ENCODE assay signal across 9 cellular contexts in genomic region chr14:94346073-94346786, GRCh38. TPM values are rescaled to one million over a fixed set of nuclear protein-coding genes. Genes with fewer than 3 reads are reported as not detected.
DNase-seq lines count a peak whose midpoint lies in the region; ATAC-seq and TF ChIP-seq lines count a peak whose summit lies in the region.
"Not testable (repeated sequence)": the region's sequence is repeated elsewhere in the genome, so short reads cannot be mapped to it uniquely, and the experiment has no call there.
"Had no signal": no experiment of that assay in that cellular context is flagged by ENCODE, and none has a peak within 500 bp of the region (broad histone marks: within the 10 kb centered on the region; RNA-seq: fewer than 3 reads in every experiment).

No MANE protein-coding gene starts in this region.

- peaks cover 0 to 21% of the 10 kb centered on the region in 2 experiments; a peak in 3 of 4 replicates for H3K4me1 ChIP-seq in SK-N-SH (ENCODE audit: control insufficient read depth in 1 of 2, insufficient read depth in 2 of 2, low read depth in 1 of 2, low read length in 1 of 2)
- peaks cover 11% of the 10 kb centered on the region for H3K4me1 ChIP-seq in effector memory CD4-positive, alpha-beta T cell (ENCODE audit: control insufficient read depth, insufficient read depth, low read length, poor library complexity, severe bottlenecking)

- DNase-seq in SK-N-SH: not testable (repeated sequence)
- peak; percentile 78 for DNase-seq in activated CD8-positive, alpha-beta memory T cell treated with anti-CD3 and anti-CD28 coated beads, Interleukin-2, amount 50 U/mL, for 48 hours
- DNase-seq in effector memory CD4-positive, alpha-beta T cell: peak; percentile 40 to 59 (median 41)
- DNase-seq in stimulated activated CD4-positive, alpha-beta T cell treated with anti-CD3 and anti-CD28 coated beads, Interleukin-12 subunit alpha, Interleukin-12 subunit beta, amount 100 ng/mL, for 4 hours: peak; percentile 45
- peak; percentile 53 for DNase-seq in stimulated activated naive CD8-positive, alpha-beta T cell treated with anti-CD3 and anti-CD28 coated beads, Interleukin-15, Interleukin-2, amounts not matched to agents 100 U/mL and 50 U/mL, for 24 hours

- H3K9me3 ChIP-seq in SK-N-SH; effector memory CD4-positive, alpha-beta T cell (ENCODE audit: control insufficient read depth, low read length): not testable (repeated sequence)

- H3K9me2 ChIP-seq in SK-N-SH: not testable (repeated sequence)

- not testable (repeated sequence) for TF ChIP-seq CTCF in SK-N-SH (IDR thresholded peaks at IDR 0.05)

- not testable (repeated sequence) for TF ChIP-seq RAD21 in SK-N-SH (IDR thresholded peaks at IDR 0.05; ENCODE audit: low read length)

- H3K9ac ChIP-seq in SK-N-SH: not testable (repeated sequence)

- CTCF ChIA-PET in SK-N-SH (lab: Yijun Ruan, JAX): not testable (repeated sequence)

- peak; percentile 59 for ATAC-seq in GM18505 (IDR thresholded peaks at IDR 0.05; ENCODE audit: unreplicated experiment)
- ATAC-seq in GM21723 (IDR thresholded peaks at IDR 0.05; ENCODE audit: unreplicated experiment): peak; percentile 52
- ATAC-seq in HG03442 (IDR thresholded peaks at IDR 0.05; ENCODE audit: unreplicated experiment): peak; percentile 68
- peak; percentile 87 for ATAC-seq in stimulated activated naive CD8-positive, alpha-beta T cell treated with anti-CD3 and anti-CD28 coated beads, Interleukin-15, Interleukin-2, amounts not matched to agents 100 U/mL and 50 U/mL, for 24 hours

- not testable (repeated sequence) for H4K20me1 ChIP-seq in SK-N-SH (ENCODE audit: insufficient read depth)

- peak overlapping the region in 1 of 2 experiments; percentile 58; a peak in 2 of 4 replicates for H3K27ac ChIP-seq in SK-N-SH (ENCODE audit: low read depth in 2 of 2, low read length in 1 of 2)
- peak overlapping the region; percentile 68 for H3K27ac ChIP-seq in effector memory CD4-positive, alpha-beta T cell (ENCODE audit: insufficient read depth, low read length, poor library complexity, severe bottlenecking)

- POLR2A ChIA-PET in SK-N-SH (lab: Yijun Ruan, JAX): not testable (repeated sequence)

- not testable (repeated sequence) for H2AFZ ChIP-seq in SK-N-SH (ENCODE audit: low read depth)

- not testable (repeated sequence) for H3K4me2 ChIP-seq in SK-N-SH

- H3K79me2 ChIP-seq in SK-N-SH (ENCODE audit: insufficient read depth): not testable (repeated sequence)

- not testable (repeated sequence) for TF ChIP-seq POLR2A in GM18505 (IDR thresholded peaks at IDR 0.05; ENCODE audit: borderline replicate concordance, extremely low read depth, insufficient read depth, insufficient read length)

- not testable (repeated sequence) for H3K4me3 ChIP-seq in SK-N-SH (ENCODE audit: low read depth in 2 of 2, low read length in 1 of 2); effector memory CD4-positive, alpha-beta T cell (ENCODE audit: insufficient read depth, low read depth, low read length, poor library complexity, severe bottlenecking)

- H3K36me3 ChIP-seq in SK-N-SH (replicated peaks in 1 of 2; ENCODE audit: control insufficient read depth in 1 of 2, insufficient read depth in 2 of 2, low read length in 1 of 2); effector memory CD4-positive, alpha-beta T cell (ENCODE audit: control insufficient read depth, insufficient read depth, low read length): not testable (repeated sequence)

- H3F3A ChIP-seq in SK-N-SH (replicated peaks; ENCODE audit: insufficient read depth): peaks cover 17% of the 10 kb centered on the region

- not testable (repeated sequence) for TF ChIP-seq EP300 in SK-N-SH (IDR thresholded peaks at IDR 0.05; ENCODE audit: borderline replicate concordance in 1 of 2, low read depth in 1 of 2, low read length in 1 of 2)

- WGBS in SK-N-SH (ENCODE audit: low lambda C conversion rate): 29% methylated on average over 10 of the region's 23 CpGs

- not testable (repeated sequence) for H3K27me3 ChIP-seq in SK-N-SH (ENCODE audit: insufficient read depth); effector memory CD4-positive, alpha-beta T cell (replicated peaks; ENCODE audit: control insufficient read depth, insufficient read depth, low read length, poor library complexity, severe bottlenecking)

TF ChIP-seq in SK-N-SH, 30 proteins besides CTCF, POLR2A, EP300 and RAD21:
- TF ChIP-seq MAX (IDR thresholded peaks at IDR 0.05; ENCODE audit: low read depth): peak; percentile 55
- TF ChIP-seq, protein P1, sequence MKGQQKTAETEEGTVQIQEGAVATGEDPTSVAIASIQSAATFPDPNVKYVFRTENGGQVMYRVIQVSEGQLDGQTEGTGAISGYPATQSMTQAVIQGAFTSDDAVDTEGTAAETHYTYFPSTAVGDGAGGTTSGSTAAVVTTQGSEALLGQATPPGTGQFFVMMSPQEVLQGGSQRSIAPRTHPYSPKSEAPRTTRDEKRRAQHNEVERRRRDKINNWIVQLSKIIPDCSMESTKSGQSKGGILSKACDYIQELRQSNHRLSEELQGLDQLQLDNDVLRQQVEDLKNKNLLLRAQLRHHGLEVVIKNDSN (IDR thresholded peaks at IDR 0.05; ENCODE audit: borderline replicate concordance, low read depth): peak; percentile 43; the same call in 1 of the 2 replicates

RNA-seq across cellular contexts. Expression of gene SERPINA2, which starts 20.3 kb away (rescaled TPM):
- polyA plus RNA-seq in SK-N-SH (2012; rRNA removed): not detected in 2 replicates
- not detected in 2 replicates for polyA plus RNA-seq in SK-N-SH (2012; cell fraction: cytosol; rRNA removed)
- not detected in 2 replicates for polyA plus RNA-seq in SK-N-SH (2012; cell fraction: nucleus; rRNA removed)
- polyA plus RNA-seq: cardiac muscle cell had no signal

RNA-seq across cellular contexts. Expression of gene SERPINA6, which starts 23.1 kb away (rescaled TPM):
- polyA plus RNA-seq in SK-N-SH (2012; rRNA removed): 0.46 and 0.65 TPM in 2 replicates
- polyA plus RNA-seq in SK-N-SH (2012; cell fraction: cytosol; rRNA removed): 0.32 and 0.56 TPM in 2 replicates
- polyA plus RNA-seq in SK-N-SH (2012; cell fraction: nucleus; rRNA removed): 0.20 and 0.29 TPM in 2 replicates

RNA-seq across cellular contexts. Expression of gene SERPINA1, which starts 42.2 kb away (rescaled TPM):
- 10.5 and 11.3 TPM in 2 replicates for polyA plus RNA-seq in SK-N-SH (2012; rRNA removed)
- polyA plus RNA-seq in SK-N-SH (2012; cell fraction: cytosol; rRNA removed): 9.8 and 10.6 TPM in 2 replicates
- polyA plus RNA-seq in SK-N-SH (2012; cell fraction: nucleus; rRNA removed): 4.5 and 6.2 TPM in 2 replicates

RNA-seq across cellular contexts. Expression of gene SERPINA10, which starts 53.2 kb away (rescaled TPM):
- not detected in 2 replicates for polyA plus RNA-seq in SK-N-SH (2012; rRNA removed)
- not detected in 2 replicates for polyA plus RNA-seq in SK-N-SH (2012; cell fraction: cytosol; rRNA removed)
- polyA plus RNA-seq in SK-N-SH (2012; cell fraction: nucleus; rRNA removed): 0.01 TPM in 1 of 2 replicates, not detected in the other
